ENCODE assay signal across 8 cellular contexts in the genomic region with DNA sequence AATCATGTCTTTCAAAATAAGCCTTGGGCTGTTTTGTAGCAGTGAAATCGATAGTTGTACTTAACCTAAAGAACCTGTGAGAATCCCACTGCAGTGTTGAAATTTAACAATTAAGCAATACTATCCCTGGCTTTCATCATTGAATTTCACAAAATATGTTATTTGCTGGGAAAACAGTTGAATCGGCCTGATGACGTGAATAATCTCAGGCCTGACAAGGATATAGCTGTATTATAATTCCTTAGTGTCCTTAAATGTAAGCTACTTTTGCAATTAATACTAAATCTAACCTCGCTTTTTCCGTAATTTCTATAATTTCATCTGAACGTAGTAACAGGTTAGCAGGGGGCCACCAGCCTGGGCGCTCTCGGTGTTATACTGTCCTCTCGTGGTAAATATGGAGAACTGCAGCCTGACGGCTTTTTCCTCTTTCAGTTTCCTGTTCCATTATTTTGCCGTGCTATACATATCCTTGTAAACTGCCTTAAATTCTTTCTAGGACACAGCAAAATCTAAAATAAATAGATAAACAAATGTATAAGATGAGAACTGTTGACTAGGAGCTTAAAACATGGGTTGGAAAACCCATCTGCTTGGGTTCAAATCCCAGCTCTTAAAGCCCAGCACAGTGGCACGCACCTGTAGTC. TPM values are rescaled to one million over a fixed set of nuclear protein-coding genes. Genes with fewer than 3 reads are reported as not detected.
A peak's percentile ranks its signal among the peaks of the same experiment; 100 is the strongest.
DNase-seq lines count a peak whose midpoint lies in the region; ATAC-seq, FAIRE-seq and TF ChIP-seq lines count a peak whose summit lies in the region.

No MANE protein-coding gene starts in this region.

- H3K27ac ChIP-seq in RWPE2 (ENCODE audit: poor library complexity, severe bottlenecking) (no peak overlapping the region), pancreas (no peak overlapping the region), vagina (no peak overlapping the region)

- H3K27me3 ChIP-seq in RWPE2 (ENCODE audit: insufficient read depth, poor library complexity, severe bottlenecking) (no peaks in the 10 kb centered on the region), pancreas (no peaks in the 10 kb centered on the region), vagina (no peaks in the 10 kb centered on the region)

- TF ChIP-seq CTCF in RWPE2 (IDR thresholded peaks at IDR 0.05; ENCODE audit: poor library complexity, severe bottlenecking): peak; percentile 100
- peak; percentile 99 to 100 (median 99) for TF ChIP-seq CTCF in pancreas (IDR thresholded peaks at IDR 0.05)
- peak; percentile 94 to 99 (median 98) for TF ChIP-seq CTCF in vagina (IDR thresholded peaks at IDR 0.05)

- H3K9me3 ChIP-seq in RWPE2 (ENCODE audit: severe bottlenecking) (no peaks in the 10 kb centered on the region), pancreas (no peaks in the 10 kb centered on the region), vagina (no peaks in the 10 kb centered on the region)

- ATAC-seq in GM19455 (IDR thresholded peaks at IDR 0.05; ENCODE audit: unreplicated experiment) (peak; percentile 82), RWPE2 (ENCODE audit: low read depth) (peak; percentile 68), pancreas (peak; percentile 82 to 98 (median 96))

- 7 to 9% methylated on average over 12 of the region's 12 CpGs for WGBS in pancreas, 2 donors

- FAIRE-seq in pancreas (lab: Jason Lieb, UNC): no peak

- intact Hi-C loops in pancreas (cut with DNase I): loop anchor here in 2 of 3 donors (5.0 to 10.0 kb wide), 2 partner anchors 691 to 694 kb away; no protein-coding TSS in a partner anchor
- intact Hi-C loops in vagina (cut with DNase I): loop anchor here (5.0 kb wide), 1 partner anchor 689 kb away; no protein-coding TSS in a partner anchor

- H3K4me1 ChIP-seq in RWPE2 (ENCODE audit: insufficient read depth, poor library complexity, severe bottlenecking) (peaks cover 5% of the 10 kb centered on the region), pancreas (peaks cover 0 to 5% (median 0%) of the 10 kb centered on the region in 3 donors), vagina (no peaks in the 10 kb centered on the region)

- H3K4me3 ChIP-seq in RWPE2 (ENCODE audit: severe bottlenecking) (peak overlapping the region; percentile 9), pancreas (peak overlapping the region in 2 of 4 donors; percentile 17 to 27), vagina (peak overlapping the region in 1 of 2 donors; percentile 4)

- H3K36me3 ChIP-seq in RWPE2 (ENCODE audit: low read depth): peaks cover 5% of the 10 kb centered on the region; the same call in 1 of the 2 replicates
- H3K36me3 ChIP-seq in pancreas: no peaks in the 10 kb centered on the region
- no peaks in the 10 kb centered on the region for H3K36me3 ChIP-seq in vagina

- DNase-seq in COLO668 (lab: John Stamatoyannopoulos, UW; ENCODE audit: unreplicated experiment) (peak; percentile 24), HuH-7 (ENCODE audit: low spot score) (peak; percentile 45), RWPE2 (ENCODE audit: low spot score) (no peak), foreskin melanocyte (peak; percentile 18), pancreas (peak in 4 of 6 donors; percentile 21 to 69 (median 49)), vagina (ENCODE audit: extremely low spot score in 2 of 2) (no peak)
- DNase-seq in activated gamma-delta T cell treated with anti-CD3 and anti-CD28 coated beads, Interleukin-2, amount 50 U/mL, for 16 hours (ENCODE audit: low read depth): peak; percentile 24

- TF ChIP-seq POLR2A in vagina (IDR thresholded peaks at IDR 0.05): no peak

RNA-seq across cellular contexts. Expression of gene MTFR2, which starts 24.0 kb away (rescaled TPM):
- under 1 TPM in 5 of 6 donors, not detected in 1; 0.08 to 0.61 (median 0.34) TPM for total RNA-seq in pancreas
- polyA plus RNA-seq in pancreas: under 1 TPM; 0.26 to 0.49 TPM
- total RNA-seq in vagina: 1.2 TPM

Comparison
In these comparisons a context has a peak if more than half of its experiments do, and no peak if none do; other contexts are left out.
1. DNase-seq: peak in COLO668 (single experiment), HuH-7 (single experiment), activated gamma-delta T cell treated with anti-CD3 and anti-CD28 coated beads, Interleukin-2, amount 50 U/mL, for 16 hours (single experiment), foreskin melanocyte (single experiment) and pancreas (4 of 6); none in RWPE2 (single experiment) and vagina (0 of 2).
2. Peak in every context shown above with its lines, with median percentiles within 50 percentile points of each other: ATAC-seq and CTCF ChIP-seq.